In genomic region chr4:10006604-10007435, GRCh38 we compare ENCODE assay signal across 1 cellular context.
TF ChIP-seq lines count a peak whose summit lies in the region.

No MANE protein-coding gene starts in this region.

TF ChIP-seq in GM12878, 131 proteins besides CTCF, POLR2A, EP300 and RAD21 (continued from another document and continues in another):
- TF ChIP-seq ZBTB40 (IDR thresholded peaks at IDR 0.05; ENCODE audit: borderline replicate concordance) (no peak), STAT1 (conservative IDR thresholded peaks at IDR 0.05) (no peak), MEF2A (IDR thresholded peaks at IDR 0.05; ENCODE audit: insufficient read depth, low read depth, low read length) (no peak), E2F4 (IDR thresholded peaks at IDR 0.05; ENCODE audit: low read depth, low read length) (no peak), HDAC6 (IDR thresholded peaks at IDR 0.05; ENCODE audit: unreplicated experiment) (no peak), ESRRA (IDR thresholded peaks at IDR 0.05; ENCODE audit: low read length) (no peak), SRF (IDR thresholded peaks at IDR 0.05; ENCODE audit: low read depth in 2 of 2, low read length in 2 of 2) (0 out of 4 replicates have a peak, but pooled peaks of 1 of the 2 experiments have one; percentile 6), E4F1 (IDR thresholded peaks at IDR 0.05; ENCODE audit: borderline replicate concordance, partially characterized antibody) (no peak), ATF7 (IDR thresholded peaks at IDR 0.05; ENCODE audit: low read depth) (no peak), MXI1 (IDR thresholded peaks at IDR 0.05; ENCODE audit: low read depth, low read length) (0 out of 2 replicates have a peak, but pooled peaks have one; percentile 43), BCL11A (IDR thresholded peaks at IDR 0.05; ENCODE audit: low read depth, low read length) (no peak), SMAD1 (IDR thresholded peaks at IDR 0.05; ENCODE audit: low read depth, partially characterized antibody) (peak; percentile 2), CEBPB (IDR thresholded peaks at IDR 0.05; ENCODE audit: borderline replicate concordance in 1 of 2, low read depth in 2 of 2, low read length in 2 of 2) (no peak), ZNF207 (IDR thresholded peaks at IDR 0.05; ENCODE audit: borderline replicate concordance) (no peak), E2F8 (IDR thresholded peaks at IDR 0.05; ENCODE audit: low read depth, partially characterized antibody) (no peak), RAD51 (IDR thresholded peaks at IDR 0.05) (no peak), TARDBP (IDR thresholded peaks at IDR 0.05; ENCODE audit: borderline replicate concordance) (no peak), PBX3 (IDR thresholded peaks at IDR 0.05; ENCODE audit: insufficient replicate concordance, low read depth, low read length) (no peak), CEBPZ (IDR thresholded peaks at IDR 0.05; ENCODE audit: low read depth, low read length) (no peak), ZZZ3 (IDR thresholded peaks at IDR 0.05; ENCODE audit: control insufficient read depth, insufficient read length, low read depth) (no peak), ELK1 (IDR thresholded peaks at IDR 0.05; ENCODE audit: low read depth, low read length) (no peak), CREB1 (IDR thresholded peaks at IDR 0.05; ENCODE audit: low read depth) (no peak), HDGF (IDR thresholded peaks at IDR 0.05) (no peak), IRF4 (IDR thresholded peaks at IDR 0.05; ENCODE audit: low read depth, low read length) (peak; percentile 54), ZBED1 (IDR thresholded peaks at IDR 0.05; ENCODE audit: borderline replicate concordance) (no peak), GABPA (IDR thresholded peaks at IDR 0.05; ENCODE audit: low read depth) (no peak), ZNF687 (IDR thresholded peaks at IDR 0.05) (peak; percentile 6), MTA3 (IDR thresholded peaks at IDR 0.05; ENCODE audit: borderline replicate concordance, low read length) (no peak), MTA2 (IDR thresholded peaks at IDR 0.05; ENCODE audit: low read depth) (no peak; the same call in 1 of the 2 replicates), HDAC2 (IDR thresholded peaks at IDR 0.05) (no peak), RELB (IDR thresholded peaks at IDR 0.05; ENCODE audit: low read depth) (peak; percentile 80; the same call in 1 of the 2 replicates)
